8 cellular contexts compared by ENCODE assay signal in genomic region chr7:158394936-158395335, GRCh38.
A peak's percentile ranks its signal among the peaks of the same experiment; 100 is the strongest.
DNase-seq lines count a peak whose midpoint lies in the region; ATAC-seq, FAIRE-seq and TF ChIP-seq lines count a peak whose summit lies in the region.

No MANE protein-coding gene starts in this region.

- H3K4me3 ChIP-seq in K562: no peak overlapping the region
- no peak overlapping the region for H3K4me3 ChIP-seq in MG63

- no peak for TF ChIP-seq POLR2A in K562 (conservative IDR thresholded peaks at IDR 0.05)

- no TSS peak for BruUV-seq in K562 (replicated peaks; lab: Mats Ljungman, UMichigan)

- POLR2A ChIA-PET in K562 (lab: Yijun Ruan, JAX): interaction anchor here (0.7 kb wide), 1 partner anchor 49 kb away, joined by 3 read pairs; no protein-coding TSS in a partner anchor

- no peaks in the 10 kb centered on the region for H3K36me3 Mint-ChIP-seq in nephron progenitor cell (ENCODE audit: low read depth)

- no peak overlapping the region for H3K4me3 Mint-ChIP-seq in nephron progenitor cell

- TF ChIP-seq EP300 in K562 (IDR thresholded peaks at IDR 0.05; ENCODE audit: low read length): no peak

- CTCF ChIA-PET in K562 (lab: Yijun Ruan, JAX; ENCODE audit: low intra/inter-chr PET ratio): no interaction called here

- peaks cover 0 to 8% of the 10 kb centered on the region in 2 experiments; a peak in 2 of 5 replicates for H3K4me1 ChIP-seq in K562 (replicated peaks in 1 of 2; ENCODE audit: control insufficient read depth in 2 of 2, insufficient read depth in 2 of 2, low read length in 2 of 2)

- H3K9me1 ChIP-seq in K562 (ENCODE audit: control insufficient read depth, insufficient read depth, low read length): no peaks in the 10 kb centered on the region

- H3K36me3 ChIP-seq in K562 (ENCODE audit: control insufficient read depth, insufficient read depth, low read length) (no peaks in the 10 kb centered on the region), MG63 (no peaks in the 10 kb centered on the region)

- H3K79me2 ChIP-seq in K562 (ENCODE audit: control insufficient read depth, insufficient read depth, low read length): no peaks in the 10 kb centered on the region

- H3K9me3 Mint-ChIP-seq in nephron progenitor cell: peaks cover 19% of the 10 kb centered on the region

- peak; percentile 35 for TF ChIP-seq CTCF in GM10266 (IDR thresholded peaks at IDR 0.05; ENCODE audit: control insufficient read depth, insufficient read depth, low read depth, missing control alignments)
- TF ChIP-seq CTCF in K562 (IDR thresholded peaks at IDR 0.05 in 2 of 3, conservative IDR thresholded peaks at IDR 0.05 in 1 of 3; ENCODE audit: insufficient read depth in 2 of 3, low read depth in 1 of 3, low read length in 3 of 3): peak; percentile 73 to 83 (median 80)
- peak; percentile 73 for TF ChIP-seq CTCF in nephron progenitor cell (IDR thresholded peaks at IDR 0.05)

- ATAC-seq in K562 (peak; percentile 86), GM21723 (IDR thresholded peaks at IDR 0.05; ENCODE audit: unreplicated experiment) (no peak)

- TF ChIP-seq RAD21 in K562 (CRISPR knock-in tag; conservative IDR thresholded peaks at IDR 0.05 in 1 of 2, IDR thresholded peaks at IDR 0.05 in 1 of 2): peak in 1 of 2 experiments; percentile 27; a peak in 1 of 4 replicates

- H2AFZ ChIP-seq in K562 (ENCODE audit: low read depth, low read length): no peak overlapping the region

- FAIRE-seq in K562 (lab: Jason Lieb, UNC): peak; percentile 75

- no peak overlapping the region for H3K9ac ChIP-seq in K562 (ENCODE audit: insufficient read depth in 1 of 2, low read depth in 2 of 2, low read length in 2 of 2)

- H3K27me3 Mint-ChIP-seq in nephron progenitor cell (ENCODE audit: low read depth, poor library complexity): peaks cover 9% of the 10 kb centered on the region

- no peak overlapping the region for H3K4me2 ChIP-seq in K562 (ENCODE audit: insufficient read depth, low read length)

- no peak overlapping the region for H3K27ac Mint-ChIP-seq in nephron progenitor cell

- intact Hi-C loops in K562 (cut with micrococcal nuclease): no loop called here

- H3K9me3 ChIP-seq in K562 (replicated peaks; ENCODE audit: control insufficient read depth, insufficient read depth, low read depth, low read length): no peaks in the 10 kb centered on the region; the same call in 1 of the 2 replicates
- H3K9me3 ChIP-seq in MG63: no peaks in the 10 kb centered on the region

- DNase-seq in GM10266 (ENCODE audit: extremely low spot score) (no peak), NCI-H460 (ENCODE audit: extremely low read depth, low read depth) (peak; percentile 32), K562 (ENCODE audit: extremely low read depth in 1 of 4, low spot score in 3 of 4) (peak; percentile 53 to 89 (median 88)), nephron progenitor cell (peak; percentile 86), EL (no peak), MG63 (no peak), cerebellar nuclear complex (lab: John Stamatoyannopoulos, UW) (no peak)

- peaks cover 15% of the 10 kb centered on the region for H3K4me1 Mint-ChIP-seq in nephron progenitor cell

- in situ Hi-C loops in K562 (cut with MboI): no loop called here

- no peak overlapping the region for H3K27ac ChIP-seq in K562 (ENCODE audit: extremely low read depth, low read depth, low read length)

- H3K27me3 ChIP-seq in K562 (ENCODE audit: control insufficient read depth in 2 of 2, insufficient read depth in 2 of 2, low read length in 2 of 2): peaks cover 18 to 55% of the 10 kb centered on the region in 2 experiments
- no peaks in the 10 kb centered on the region for H3K27me3 ChIP-seq in MG63

- H4K20me1 ChIP-seq in K562 (replicated peaks; ENCODE audit: control insufficient read depth, insufficient read depth, low read length): peaks cover 3% of the 10 kb centered on the region; the same call in 1 of the 2 replicates

- 6% methylated on average over 24 of the region's 25 CpGs for WGBS in K562 (ENCODE audit: insufficient coverage, low coverage, missing lambda C conversion rate)

TF ChIP-seq in K562, 482 proteins besides CTCF, POLR2A, EP300 and RAD21:
- no peak for TF ChIP-seq TAF1 (IDR thresholded peaks at IDR 0.05; ENCODE audit: control insufficient read depth, extremely low read depth, insufficient read depth, low read length, severe bottlenecking)
- TF ChIP-seq SMC3 (conservative IDR thresholded peaks at IDR 0.05; ENCODE audit: insufficient read depth, low read depth, low read length): peak; percentile 61
- TF ChIP-seq ZNF354B (CRISPR knock-in tag; IDR thresholded peaks at IDR 0.05): no peak
- TF ChIP-seq ZBTB7A (IDR thresholded peaks at IDR 0.05; ENCODE audit: borderline replicate concordance, control insufficient read depth, low read depth, low read length): peak; percentile 27; the same call in 1 of the 2 replicates
- TF ChIP-seq JUND (IDR thresholded peaks at IDR 0.05; ENCODE audit: borderline replicate concordance, low read depth, low read length): no peak
- TF ChIP-seq JUND (tag; IDR thresholded peaks at IDR 0.05; ENCODE audit: borderline replicate concordance, low read depth, low read length): no peak
- TF ChIP-seq STAG1 (CRISPR knock-in tag; IDR thresholded peaks at IDR 0.05; ENCODE audit: borderline replicate concordance): peak; percentile 34; the same call in 1 of the 2 replicates
- TF ChIP-seq OTX1 (CRISPR knock-in tag; IDR thresholded peaks at IDR 0.05): no peak
- TF ChIP-seq POLR3A (IDR thresholded peaks at IDR 0.05; ENCODE audit: borderline replicate concordance, extremely low read depth, insufficient read depth, insufficient read length): no peak
- no peak for TF ChIP-seq POU5F1 (IDR thresholded peaks at IDR 0.05; ENCODE audit: borderline replicate concordance, low read depth, low read length, partially characterized antibody)
- TF ChIP-seq NR3C1 (CRISPR knock-in tag; IDR thresholded peaks at IDR 0.05): no peak
- no peak for TF ChIP-seq TBL1XR1 (IDR thresholded peaks at IDR 0.05; ENCODE audit: low read length in 2 of 2)
- TF ChIP-seq, protein P1, sequence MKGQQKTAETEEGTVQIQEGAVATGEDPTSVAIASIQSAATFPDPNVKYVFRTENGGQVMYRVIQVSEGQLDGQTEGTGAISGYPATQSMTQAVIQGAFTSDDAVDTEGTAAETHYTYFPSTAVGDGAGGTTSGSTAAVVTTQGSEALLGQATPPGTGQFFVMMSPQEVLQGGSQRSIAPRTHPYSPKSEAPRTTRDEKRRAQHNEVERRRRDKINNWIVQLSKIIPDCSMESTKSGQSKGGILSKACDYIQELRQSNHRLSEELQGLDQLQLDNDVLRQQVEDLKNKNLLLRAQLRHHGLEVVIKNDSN (CRISPR knock-in tag; IDR thresholded peaks at IDR 0.05): no peak
- TF ChIP-seq NFE2L1 (tag; IDR thresholded peaks at IDR 0.05; ENCODE audit: borderline replicate concordance, low read depth): no peak
- TF ChIP-seq NFATC3 (IDR thresholded peaks at IDR 0.05): no peak
- no peak for TF ChIP-seq FOXM1 (IDR thresholded peaks at IDR 0.05; ENCODE audit: low read depth)
- TF ChIP-seq FOXM1 (CRISPR knock-in tag; IDR thresholded peaks at IDR 0.05; ENCODE audit: low read depth): no peak
- TF ChIP-seq ZNF740 (CRISPR knock-in tag; IDR thresholded peaks at IDR 0.05): peak; percentile 79
- no peak for TF ChIP-seq ZNF740 (tag; IDR thresholded peaks at IDR 0.05)

Comparison
In these comparisons a context has a peak if more than half of its experiments do, and no peak if none do; other contexts are left out.
1. DNase-seq: peak in NCI-H460 (single experiment), K562 (4 of 4) and nephron progenitor cell (single experiment); none in GM10266 (single experiment), EL (single experiment), MG63 (single experiment) and cerebellar nuclear complex (0 of 2).
2. Peak in every context shown above with its lines, with median percentiles within 50 percentile points of each other: CTCF ChIP-seq.